2 cellular contexts compared by ENCODE assay signal in the genomic region with DNA sequence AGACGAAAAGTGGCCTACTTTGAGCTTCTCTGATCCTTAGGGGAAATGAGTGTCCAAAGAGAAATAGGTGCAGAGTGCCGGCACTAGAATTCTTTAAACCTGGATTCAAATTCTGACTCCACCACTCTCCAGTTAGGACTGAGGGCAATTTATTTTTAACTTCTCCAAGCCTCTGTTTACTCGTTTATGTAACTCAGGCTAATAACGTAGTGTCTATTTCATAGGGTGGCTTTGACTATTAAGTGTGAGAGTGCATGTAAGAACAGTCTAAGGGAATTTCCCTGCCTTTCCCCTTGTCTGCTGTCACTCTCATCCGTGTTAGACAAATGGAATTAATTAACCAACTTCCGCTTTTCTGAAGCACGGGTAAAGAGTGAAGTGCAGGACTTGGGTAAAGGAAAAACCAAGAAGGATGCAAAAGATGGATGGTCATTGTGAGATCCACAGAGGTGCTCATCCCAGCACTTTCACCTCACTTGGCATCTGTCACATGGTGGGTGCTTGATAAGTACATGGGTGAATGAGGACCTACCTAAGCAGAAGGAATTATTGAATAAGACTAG.
TF ChIP-seq lines count a peak whose summit lies in the region.

No MANE protein-coding gene starts in this region.

TF ChIP-seq in HEK293, 187 proteins besides CTCF, POLR2A, EP300 and RAD21:
- TF ChIP-seq ZNF792 (tag by site-specific recombination; IDR thresholded peaks at IDR 0.05) (no peak), YY1 (tag by site-specific recombination; IDR thresholded peaks at IDR 0.05) (no peak), BCL11B (tag by site-specific recombination; IDR thresholded peaks at IDR 0.05; ENCODE audit: low read depth) (no peak), REPIN1 (tag by site-specific recombination; IDR thresholded peaks at IDR 0.05; ENCODE audit: low read depth) (no peak), ZNF311 (tag by site-specific recombination; IDR thresholded peaks at IDR 0.05; ENCODE audit: borderline replicate concordance) (no peak), ZNF266 (tag by site-specific recombination; IDR thresholded peaks at IDR 0.05; ENCODE audit: low read depth) (no peak), ZNF404 (tag by site-specific recombination; IDR thresholded peaks at IDR 0.05) (no peak), ZNF658 (tag by site-specific recombination; IDR thresholded peaks at IDR 0.05) (no peak), ZNF558 (tag by site-specific recombination; IDR thresholded peaks at IDR 0.05) (no peak), ZNF341 (tag by site-specific recombination; IDR thresholded peaks at IDR 0.05; ENCODE audit: low read depth) (peak; percentile 9; the same call in 1 of the 2 replicates), ZBTB20 (tag by site-specific recombination; IDR thresholded peaks at IDR 0.05) (no peak), ZBTB1 (tag by site-specific recombination; IDR thresholded peaks at IDR 0.05) (no peak), PRDM1 (tag by site-specific recombination; IDR thresholded peaks at IDR 0.05) (peak; percentile 93)

TF ChIP-seq in GM12878, 131 proteins besides CTCF, POLR2A, EP300 and RAD21 (continues in another document):
- TF ChIP-seq NFIC (IDR thresholded peaks at IDR 0.05; ENCODE audit: low read depth, low read length), result peak; percentile 63; the same call in 1 of the 2 replicates
- TF ChIP-seq, protein P1, sequence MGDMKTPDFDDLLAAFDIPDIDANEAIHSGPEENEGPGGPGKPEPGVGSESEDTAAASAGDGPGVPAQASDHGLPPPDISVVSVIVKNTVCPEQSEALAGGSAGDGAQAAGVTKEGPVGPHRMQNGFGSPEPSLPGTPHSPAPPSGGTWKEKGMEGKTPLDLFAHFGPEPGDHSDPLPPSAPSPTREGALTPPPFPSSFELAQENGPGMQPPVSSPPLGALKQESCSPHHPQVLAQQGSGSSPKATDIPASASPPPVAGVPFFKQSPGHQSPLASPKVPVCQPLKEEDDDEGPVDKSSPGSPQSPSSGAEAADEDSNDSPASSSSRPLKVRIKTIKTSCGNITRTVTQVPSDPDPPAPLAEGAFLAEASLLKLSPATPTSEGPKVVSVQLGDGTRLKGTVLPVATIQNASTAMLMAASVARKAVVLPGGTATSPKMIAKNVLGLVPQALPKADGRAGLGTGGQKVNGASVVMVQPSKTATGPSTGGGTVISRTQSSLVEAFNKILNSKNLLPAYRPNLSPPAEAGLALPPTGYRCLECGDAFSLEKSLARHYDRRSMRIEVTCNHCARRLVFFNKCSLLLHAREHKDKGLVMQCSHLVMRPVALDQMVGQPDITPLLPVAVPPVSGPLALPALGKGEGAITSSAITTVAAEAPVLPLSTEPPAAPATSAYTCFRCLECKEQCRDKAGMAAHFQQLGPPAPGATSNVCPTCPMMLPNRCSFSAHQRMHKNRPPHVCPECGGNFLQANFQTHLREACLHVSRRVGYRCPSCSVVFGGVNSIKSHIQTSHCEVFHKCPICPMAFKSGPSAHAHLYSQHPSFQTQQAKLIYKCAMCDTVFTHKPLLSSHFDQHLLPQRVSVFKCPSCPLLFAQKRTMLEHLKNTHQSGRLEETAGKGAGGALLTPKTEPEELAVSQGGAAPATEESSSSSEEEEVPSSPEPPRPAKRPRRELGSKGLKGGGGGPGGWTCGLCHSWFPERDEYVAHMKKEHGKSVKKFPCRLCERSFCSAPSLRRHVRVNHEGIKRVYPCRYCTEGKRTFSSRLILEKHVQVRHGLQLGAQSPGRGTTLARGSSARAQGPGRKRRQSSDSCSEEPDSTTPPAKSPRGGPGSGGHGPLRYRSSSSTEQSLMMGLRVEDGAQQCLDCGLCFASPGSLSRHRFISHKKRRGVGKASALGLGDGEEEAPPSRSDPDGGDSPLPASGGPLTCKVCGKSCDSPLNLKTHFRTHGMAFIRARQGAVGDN (IDR thresholded peaks at IDR 0.05), result 0 out of 2 replicates have a peak, but pooled peaks have one; percentile 16
- peak; percentile 75 for TF ChIP-seq BCL11A (IDR thresholded peaks at IDR 0.05; ENCODE audit: low read depth, low read length)
- TF ChIP-seq HCFC1 (IDR thresholded peaks at IDR 0.05; ENCODE audit: low read length), result no peak
- no peak for TF ChIP-seq SP1 (IDR thresholded peaks at IDR 0.05; ENCODE audit: low read depth, low read length)
- peak; percentile 99 for TF ChIP-seq BCL3 (IDR thresholded peaks at IDR 0.05; ENCODE audit: borderline replicate concordance, insufficient read depth, low read depth, low read length, poor library complexity, severe bottlenecking)
- TF ChIP-seq RELA (IDR thresholded peaks at IDR 0.05; ENCODE audit: borderline replicate concordance, partially characterized antibody), result peak; percentile 96
- TF ChIP-seq GABPA (IDR thresholded peaks at IDR 0.05; ENCODE audit: low read depth), result peak; percentile 41; the same call in 1 of the 2 replicates
- TF ChIP-seq MXI1 (IDR thresholded peaks at IDR 0.05; ENCODE audit: low read depth, low read length), result no peak
- TF ChIP-seq KLF5 (IDR thresholded peaks at IDR 0.05; ENCODE audit: partially characterized antibody), result no peak
- peak; percentile 37; the same call in 1 of the 2 replicates for TF ChIP-seq EED (IDR thresholded peaks at IDR 0.05; ENCODE audit: low read depth)
- 0 out of 2 replicates have a peak, but pooled peaks have one; percentile 59 for TF ChIP-seq WRNIP1 (IDR thresholded peaks at IDR 0.05; ENCODE audit: borderline replicate concordance, low read depth, low read length)
- no peak for TF ChIP-seq SREBF2 (IDR thresholded peaks at IDR 0.05; ENCODE audit: low read length)
- TF ChIP-seq, protein P2, sequence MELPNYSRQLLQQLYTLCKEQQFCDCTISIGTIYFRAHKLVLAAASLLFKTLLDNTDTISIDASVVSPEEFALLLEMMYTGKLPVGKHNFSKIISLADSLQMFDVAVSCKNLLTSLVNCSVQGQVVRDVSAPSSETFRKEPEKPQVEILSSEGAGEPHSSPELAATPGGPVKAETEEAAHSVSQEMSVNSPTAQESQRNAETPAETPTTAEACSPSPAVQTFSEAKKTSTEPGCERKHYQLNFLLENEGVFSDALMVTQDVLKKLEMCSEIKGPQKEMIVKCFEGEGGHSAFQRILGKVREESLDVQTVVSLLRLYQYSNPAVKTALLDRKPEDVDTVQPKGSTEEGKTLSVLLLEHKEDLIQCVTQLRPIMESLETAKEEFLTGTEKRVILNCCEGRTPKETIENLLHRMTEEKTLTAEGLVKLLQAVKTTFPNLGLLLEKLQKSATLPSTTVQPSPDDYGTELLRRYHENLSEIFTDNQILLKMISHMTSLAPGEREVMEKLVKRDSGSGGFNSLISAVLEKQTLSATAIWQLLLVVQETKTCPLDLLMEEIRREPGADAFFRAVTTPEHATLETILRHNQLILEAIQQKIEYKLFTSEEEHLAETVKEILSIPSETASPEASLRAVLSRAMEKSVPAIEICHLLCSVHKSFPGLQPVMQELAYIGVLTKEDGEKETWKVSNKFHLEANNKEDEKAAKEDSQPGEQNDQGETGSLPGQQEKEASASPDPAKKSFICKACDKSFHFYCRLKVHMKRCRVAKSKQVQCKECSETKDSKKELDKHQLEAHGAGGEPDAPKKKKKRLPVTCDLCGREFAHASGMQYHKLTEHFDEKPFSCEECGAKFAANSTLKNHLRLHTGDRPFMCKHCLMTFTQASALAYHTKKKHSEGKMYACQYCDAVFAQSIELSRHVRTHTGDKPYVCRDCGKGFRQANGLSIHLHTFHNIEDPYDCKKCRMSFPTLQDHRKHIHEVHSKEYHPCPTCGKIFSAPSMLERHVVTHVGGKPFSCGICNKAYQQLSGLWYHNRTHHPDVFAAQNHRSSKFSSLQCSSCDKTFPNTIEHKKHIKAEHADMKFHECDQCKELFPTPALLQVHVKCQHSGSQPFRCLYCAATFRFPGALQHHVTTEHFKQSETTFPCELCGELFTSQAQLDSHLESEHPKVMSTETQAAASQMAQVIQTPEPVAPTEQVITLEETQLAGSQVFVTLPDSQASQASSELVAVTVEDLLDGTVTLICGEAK (IDR thresholded peaks at IDR 0.05; ENCODE audit: borderline replicate concordance), result no peak
- no peak for TF ChIP-seq RCOR1 (conservative IDR thresholded peaks at IDR 0.05; ENCODE audit: low read depth, low read length)
- TF ChIP-seq SMARCA5 (IDR thresholded peaks at IDR 0.05), result 0 out of 2 replicates have a peak, but pooled peaks have one; percentile 17
- TF ChIP-seq PML (IDR thresholded peaks at IDR 0.05; ENCODE audit: low read length), result no peak; the same call in 1 of the 2 replicates
- TF ChIP-seq PAX8 (IDR thresholded peaks at IDR 0.05), result 0 out of 2 replicates have a peak, but pooled peaks have one; percentile 60
- TF ChIP-seq ETV6 (conservative IDR thresholded peaks at IDR 0.05 in 1 of 2, IDR thresholded peaks at IDR 0.05 in 1 of 2; ENCODE audit: borderline replicate concordance in 1 of 2, low read depth in 1 of 2), result peak in 1 of 2 experiments; percentile 33; a peak in 1 of 4 replicates
- peak in 1 of 2 experiments; percentile 62; a peak in 1 of 4 replicates for TF ChIP-seq BHLHE40 (IDR thresholded peaks at IDR 0.05; ENCODE audit: borderline replicate concordance in 1 of 2, low read depth in 2 of 2, low read length in 1 of 2)
- peak; percentile 54 for TF ChIP-seq RUNX3 (IDR thresholded peaks at IDR 0.05; ENCODE audit: low read length)
- TF ChIP-seq CEBPZ (IDR thresholded peaks at IDR 0.05; ENCODE audit: low read depth, low read length), result no peak
- peak; percentile 79 for TF ChIP-seq MTA2 (IDR thresholded peaks at IDR 0.05; ENCODE audit: low read depth)
- peak; percentile 55 for TF ChIP-seq IKZF1 (conservative IDR thresholded peaks at IDR 0.05)
- TF ChIP-seq PAX5 (IDR thresholded peaks at IDR 0.05; ENCODE audit: borderline replicate concordance, low read depth, low read length), result 0 out of 2 replicates have a peak, but pooled peaks have one; percentile 10
- TF ChIP-seq BMI1 (IDR thresholded peaks at IDR 0.05; ENCODE audit: borderline replicate concordance), result no peak
- TF ChIP-seq CREB1 (IDR thresholded peaks at IDR 0.05; ENCODE audit: low read depth), result 0 out of 2 replicates have a peak, but pooled peaks have one; percentile 22
- peak; percentile 80 for TF ChIP-seq PBX3 (IDR thresholded peaks at IDR 0.05; ENCODE audit: insufficient replicate concordance, low read depth, low read length)
- TF ChIP-seq NBN (IDR thresholded peaks at IDR 0.05), result peak; percentile 31; the same call in 1 of the 2 replicates
- TF ChIP-seq CBX3 (IDR thresholded peaks at IDR 0.05; ENCODE audit: borderline replicate concordance, low read depth), result no peak
- peak; percentile 80 for TF ChIP-seq SPI1 (IDR thresholded peaks at IDR 0.05; ENCODE audit: borderline replicate concordance, insufficient read depth, low read depth, low read length)
- TF ChIP-seq CREM (IDR thresholded peaks at IDR 0.05; ENCODE audit: low read depth), result peak; percentile 39
- TF ChIP-seq PKNOX1 (IDR thresholded peaks at IDR 0.05), result peak; percentile 96
